In the genomic region with DNA sequence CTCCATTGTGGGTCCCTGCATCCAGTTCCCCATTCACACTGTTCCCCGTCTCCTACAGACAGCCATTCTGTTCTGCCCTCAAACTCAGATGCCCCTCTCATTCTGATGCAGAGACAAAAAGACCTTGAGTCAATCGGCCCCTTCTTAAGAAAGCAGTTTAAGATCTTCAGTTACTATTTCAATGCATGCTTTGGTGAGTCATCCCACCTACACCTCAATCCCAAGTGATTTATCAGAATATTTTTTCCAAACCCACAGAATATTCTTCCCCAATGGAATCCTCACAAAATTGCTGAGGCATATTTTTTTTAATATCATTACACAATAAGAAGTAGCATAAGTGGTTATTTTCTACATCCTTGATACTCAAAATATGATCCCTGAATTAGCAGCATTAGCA, we compare ENCODE assay signal across 25 cellular contexts.
DNase-seq lines count a peak whose midpoint lies in the region; ATAC-seq and TF ChIP-seq lines count a peak whose summit lies in the region.
"Had no signal": no experiment of that assay in that cellular context is flagged by ENCODE, and none has a peak within 500 bp of the region (broad histone marks: within the 10 kb centered on the region; RNA-seq: fewer than 3 reads in every experiment).

No MANE protein-coding gene starts in this region.

- H3K27ac ChIP-seq in mammary epithelial cell (ENCODE audit: insufficient read depth, low read depth, low read length), result no peak overlapping the region
- H3K27ac ChIP-seq in mesenchymal stem cell (ENCODE audit: low read length, poor library complexity, severe bottlenecking), result no peak overlapping the region
- H3K27ac ChIP-seq: upper lobe of left lung, WERI-Rb-1 had no signal

- no peak overlapping the region for H2AK5ac ChIP-seq in mesenchymal stem cell (ENCODE audit: low read length, severe bottlenecking)

- H3K4me1 Mint-ChIP-seq in activated CD4-positive, alpha-beta T cell treated with anti-CD3 and anti-CD28 coated beads, Interleukin-2, amount 10 ng/mL, durations not matched to agents 7 days and 5 days, result no peaks in the 10 kb centered on the region
- no peaks in the 10 kb centered on the region for H3K4me1 Mint-ChIP-seq in natural killer cell treated with Interleukin-12 subunit alpha and Interleukin-12 subunit beta and Interleukin-15 and Interleukin-18, amount 100 ng/mL, for 72 hours (ENCODE audit: low read depth in 2 of 2)
- H3K4me1 Mint-ChIP-seq: naive B cell had no signal

- H3K9ac ChIP-seq in mammary epithelial cell (ENCODE audit: insufficient read depth, low read length), result no peak overlapping the region
- peak overlapping the region; percentile 36 for H3K9ac ChIP-seq in mesenchymal stem cell (ENCODE audit: low read length)

- intact Hi-C loops in mammary epithelial cell (cut with micrococcal nuclease), result no loop called here

- H3K4me2 ChIP-seq in mammary epithelial cell (ENCODE audit: insufficient read depth, low read depth, low read length) (no peak overlapping the region), mesenchymal stem cell (ENCODE audit: low read length, poor library complexity, severe bottlenecking) (no peak overlapping the region)

- H3K27me3 Mint-ChIP-seq in activated CD4-positive, alpha-beta T cell treated with anti-CD3 and anti-CD28 coated beads, Interleukin-2, amount 10 ng/mL, durations not matched to agents 7 days and 5 days, result peaks cover 2% of the 10 kb centered on the region
- H3K27me3 Mint-ChIP-seq in natural killer cell treated with Interleukin-12 subunit alpha and Interleukin-12 subunit beta and Interleukin-15 and Interleukin-18, amount 100 ng/mL, for 72 hours, result peaks cover 10 to 47% of the 10 kb centered on the region in 2 donors
- H3K27me3 Mint-ChIP-seq: CD4-positive, CD25-positive, alpha-beta regulatory T cell had no signal

- WGBS in mammary epithelial cell (ENCODE audit: low coverage, missing lambda C conversion rate), result 35% methylated on average over 2 of the region's 2 CpGs
- 76% methylated on average over 2 of the region's 2 CpGs for WGBS in mesenchymal stem cell

- ATAC-seq in natural killer cell treated with Interleukin-12 subunit alpha and Interleukin-12 subunit beta and Interleukin-15 and Interleukin-18, amount 100 ng/mL, for 72 hours, result no peak
- ATAC-seq: GM12878, right cardiac atrium had no signal

- H3K23ac ChIP-seq in mesenchymal stem cell (ENCODE audit: low read length in 2 of 2), result no peak overlapping the region

- DNase-seq in AG20443 (ENCODE audit: low spot score) (peak; percentile 21), M059J (ENCODE audit: low read depth) (peak; percentile 29), mammary epithelial cell (peak; percentile 36), mesenchymal stem cell (no peak), DMS79 (lab: John Stamatoyannopoulos, UW) (no peak)
- no peak for DNase-seq in activated CD4-positive, alpha-beta T cell treated with anti-CD3 and anti-CD28 coated beads, Interleukin-2, amount 10 ng/mL, durations not matched to agents 7 days and 5 days
- DNase-seq in activated naive CD4-positive, alpha-beta T cell treated with Interleukin-2 at 50 U/mL for 16 hours, result no peak
- no peak for DNase-seq in natural killer cell treated with Interleukin-12 subunit alpha and Interleukin-12 subunit beta and Interleukin-15 and Interleukin-18, amount 100 ng/mL, for 72 hours (ENCODE audit: low spot score)
- DNase-seq: ACHN; activated CD4-positive, alpha-beta T cell treated with anti-CD3 and anti-CD28 coated beads, Interleukin-2, amount 50 U/mL, for 4 hours; activated effector memory CD4-positive, alpha-beta T cell treated with anti-CD3 and anti-CD28 coated beads, Interleukin-2, amount 50 U/mL, for 16 hours; amygdala; CD4-positive, CD25-positive, alpha-beta regulatory T cell; Karpas-422; kidney glomerular epithelial cell; naive B cell; NCI-H1092; NCI-H187 treated with DMSO at 0.1 percent for 48 hours; NCI-H526 treated with DMSO at 0.1 percent for 48 hours; right cardiac atrium; stimulated activated CD4-positive, alpha-beta T cell treated with anti-CD3 and anti-CD28 coated beads, Interleukin-15, amount 100 ng/mL, for 24 hours; T-helper 2 cell; upper lobe of left lung; WERI-Rb-1 had no signal

- H2AFZ ChIP-seq in mammary epithelial cell (ENCODE audit: low read depth, low read length) (no peak overlapping the region), mesenchymal stem cell (ENCODE audit: low read depth, low read length) (no peak overlapping the region)

- peaks cover 10% of the 10 kb centered on the region for H3K9me3 Mint-ChIP-seq in activated CD4-positive, alpha-beta T cell treated with anti-CD3 and anti-CD28 coated beads, Interleukin-2, amount 10 ng/mL, durations not matched to agents 7 days and 5 days
- peaks cover 8% of the 10 kb centered on the region for H3K9me3 Mint-ChIP-seq in natural killer cell treated with Interleukin-12 subunit alpha and Interleukin-12 subunit beta and Interleukin-15 and Interleukin-18, amount 100 ng/mL, for 72 hours

- H3K18ac ChIP-seq in mesenchymal stem cell (ENCODE audit: low read depth in 1 of 2, low read length in 2 of 2), result no peak overlapping the region

- H3K4me3 ChIP-seq in mammary epithelial cell (replicated peaks in 1 of 3; ENCODE audit: insufficient read depth in 1 of 3, low read depth in 2 of 3, low read length in 3 of 3), result no peak overlapping the region
- peak overlapping the region in 1 of 2 experiments; percentile 60 for H3K4me3 ChIP-seq in mesenchymal stem cell (ENCODE audit: insufficient read depth in 1 of 2, low read depth in 1 of 2, low read length in 2 of 2)
- H3K4me3 ChIP-seq: GM12878, upper lobe of left lung had no signal

- H3K36me3 ChIP-seq in mammary epithelial cell (ENCODE audit: insufficient read depth, low read length) (no peaks in the 10 kb centered on the region), mesenchymal stem cell (ENCODE audit: control insufficient read depth in 1 of 2, insufficient read depth in 2 of 2, low read depth in 1 of 2, low read length in 2 of 2) (no peaks in the 10 kb centered on the region)
- H3K36me3 ChIP-seq: upper lobe of left lung, WERI-Rb-1 had no signal

- H3K27me3 ChIP-seq in mammary epithelial cell (ENCODE audit: insufficient read depth, low read length) (no peaks in the 10 kb centered on the region), mesenchymal stem cell (ENCODE audit: control insufficient read depth in 1 of 2, insufficient read depth in 1 of 2, low read length in 2 of 2) (no peaks in the 10 kb centered on the region)
- H3K27me3 ChIP-seq: upper lobe of left lung had no signal

- no peak for TF ChIP-seq CTCF in mammary epithelial cell (conservative IDR thresholded peaks at IDR 0.05 in 1 of 2, IDR thresholded peaks at IDR 0.05 in 1 of 2; ENCODE audit: extremely low read depth in 1 of 2, insufficient read depth in 1 of 2, low read depth in 1 of 2, low read length in 2 of 2)

- CTCF ChIA-PET in mammary epithelial cell (lab: Charles Lee; ENCODE audit: low non-redundant PET), result no interaction called here
- CTCF ChIA-PET in activated CD4-positive, alpha-beta T cell treated with anti-CD3 and anti-CD28 coated beads, Interleukin-2, amount 10 ng/mL, durations not matched to agents 7 days and 5 days (lab: Charles Lee), result no interaction called here

- H3K9me3 ChIP-seq in mammary epithelial cell (replicated peaks; ENCODE audit: insufficient read depth, low read length) (no peaks in the 10 kb centered on the region), mesenchymal stem cell (ENCODE audit: control insufficient read depth, low read length) (peaks cover 12% of the 10 kb centered on the region)

- H3K4ac ChIP-seq in mesenchymal stem cell (ENCODE audit: low read depth in 1 of 2, low read length in 2 of 2), result no peak overlapping the region

- dilution Hi-C loops in mammary epithelial cell (cut with HindIII; ENCODE audit: low sequenced_read_pairs), result no loop called here

- H4K8ac ChIP-seq in mesenchymal stem cell (ENCODE audit: low read length), result no peak overlapping the region

- BruUV-seq in mammary epithelial cell (replicated peaks; lab: Mats Ljungman, UMichigan), result no TSS peak

- no peak overlapping the region for H2BK5ac ChIP-seq in mesenchymal stem cell (ENCODE audit: low read depth, low read length, poor library complexity, severe bottlenecking)

- H2BK12ac ChIP-seq in mesenchymal stem cell (ENCODE audit: low read length in 2 of 2), result no peak overlapping the region

- H3K4me3 Mint-ChIP-seq in activated CD4-positive, alpha-beta T cell treated with anti-CD3 and anti-CD28 coated beads, Interleukin-2, amount 10 ng/mL, durations not matched to agents 7 days and 5 days, result no peak overlapping the region
- no peak overlapping the region for H3K4me3 Mint-ChIP-seq in natural killer cell treated with Interleukin-12 subunit alpha and Interleukin-12 subunit beta and Interleukin-15 and Interleukin-18, amount 100 ng/mL, for 72 hours
- H3K4me3 Mint-ChIP-seq: CD4-positive, CD25-positive, alpha-beta regulatory T cell; naive B cell had no signal

- no peaks in the 10 kb centered on the region for H4K20me1 ChIP-seq in mammary epithelial cell (ENCODE audit: insufficient read depth, low read length)

- H3K14ac ChIP-seq in mesenchymal stem cell (ENCODE audit: low read length in 2 of 2), result no peak overlapping the region

- no peaks in the 10 kb centered on the region for H3K79me1 ChIP-seq in mesenchymal stem cell (replicated peaks; ENCODE audit: low read length, poor library complexity, severe bottlenecking)

- peaks cover 2% of the 10 kb centered on the region for H3K36me3 Mint-ChIP-seq in activated CD4-positive, alpha-beta T cell treated with anti-CD3 and anti-CD28 coated beads, Interleukin-2, amount 10 ng/mL, durations not matched to agents 7 days and 5 days (ENCODE audit: low read depth)
- peaks cover 8% of the 10 kb centered on the region for H3K36me3 Mint-ChIP-seq in natural killer cell treated with Interleukin-12 subunit alpha and Interleukin-12 subunit beta and Interleukin-15 and Interleukin-18, amount 100 ng/mL, for 72 hours
- H3K36me3 Mint-ChIP-seq: CD4-positive, CD25-positive, alpha-beta regulatory T cell had no signal

- no peaks in the 10 kb centered on the region for H3K4me1 ChIP-seq in mammary epithelial cell (ENCODE audit: insufficient read depth, low read length)
- no peaks in the 10 kb centered on the region for H3K4me1 ChIP-seq in mesenchymal stem cell (ENCODE audit: control insufficient read depth, insufficient read depth, low read depth, low read length)
- H3K4me1 ChIP-seq: upper lobe of left lung had no signal

- H3K27ac Mint-ChIP-seq in activated CD4-positive, alpha-beta T cell treated with anti-CD3 and anti-CD28 coated beads, Interleukin-2, amount 10 ng/mL, durations not matched to agents 7 days and 5 days, result no peak overlapping the region
- H3K27ac Mint-ChIP-seq in natural killer cell treated with Interleukin-12 subunit alpha and Interleukin-12 subunit beta and Interleukin-15 and Interleukin-18, amount 100 ng/mL, for 72 hours, result no peak overlapping the region
- H3K27ac Mint-ChIP-seq: CD4-positive, CD25-positive, alpha-beta regulatory T cell; naive B cell had no signal

- no peak overlapping the region for H2BK15ac ChIP-seq in mesenchymal stem cell (ENCODE audit: low read depth, poor library complexity, severe bottlenecking)

- no peaks in the 10 kb centered on the region for H3K79me2 ChIP-seq in mammary epithelial cell (ENCODE audit: insufficient read depth, low read length)

- in situ Hi-C loops in mammary epithelial cell (cut with MboI; ENCODE audit: low sequenced_read_pairs in 2 of 2), result loop anchor here in 1 of 2 donors (25.0 kb wide), 1 partner anchor 239 kb away; no protein-coding TSS in a partner anchor

- POLR2A ChIA-PET in activated CD4-positive, alpha-beta T cell treated with anti-CD3 and anti-CD28 coated beads, Interleukin-2, amount 10 ng/mL, durations not matched to agents 7 days and 5 days (lab: Charles Lee), result no interaction called here

- no peak overlapping the region for H4K91ac ChIP-seq in mesenchymal stem cell (ENCODE audit: low read length)

- H2BK120ac ChIP-seq in mesenchymal stem cell (ENCODE audit: low read depth, low read length), result no peak overlapping the region

Comparison
In these comparisons a context has a peak if more than half of its experiments do, and no peak if none do; other contexts are left out.
1. DNase-seq: peak in AG20443 (single experiment), M059J (single experiment) and mammary epithelial cell (single experiment); none in mesenchymal stem cell (single experiment), activated CD4-positive, alpha-beta T cell treated with anti-CD3 and anti-CD28 coated beads, Interleukin-2, amount 10 ng/mL, durations not matched to agents 7 days and 5 days (single experiment), activated naive CD4-positive, alpha-beta T cell treated with Interleukin-2 at 50 U/mL for 16 hours (single experiment), natural killer cell treated with Interleukin-12 subunit alpha and Interleukin-12 subunit beta and Interleukin-15 and Interleukin-18, amount 100 ng/mL, for 72 hours (single experiment) and DMS79 (single experiment).